Comparison of ENCODE assay signal across 8 cellular contexts in the genomic region with DNA sequence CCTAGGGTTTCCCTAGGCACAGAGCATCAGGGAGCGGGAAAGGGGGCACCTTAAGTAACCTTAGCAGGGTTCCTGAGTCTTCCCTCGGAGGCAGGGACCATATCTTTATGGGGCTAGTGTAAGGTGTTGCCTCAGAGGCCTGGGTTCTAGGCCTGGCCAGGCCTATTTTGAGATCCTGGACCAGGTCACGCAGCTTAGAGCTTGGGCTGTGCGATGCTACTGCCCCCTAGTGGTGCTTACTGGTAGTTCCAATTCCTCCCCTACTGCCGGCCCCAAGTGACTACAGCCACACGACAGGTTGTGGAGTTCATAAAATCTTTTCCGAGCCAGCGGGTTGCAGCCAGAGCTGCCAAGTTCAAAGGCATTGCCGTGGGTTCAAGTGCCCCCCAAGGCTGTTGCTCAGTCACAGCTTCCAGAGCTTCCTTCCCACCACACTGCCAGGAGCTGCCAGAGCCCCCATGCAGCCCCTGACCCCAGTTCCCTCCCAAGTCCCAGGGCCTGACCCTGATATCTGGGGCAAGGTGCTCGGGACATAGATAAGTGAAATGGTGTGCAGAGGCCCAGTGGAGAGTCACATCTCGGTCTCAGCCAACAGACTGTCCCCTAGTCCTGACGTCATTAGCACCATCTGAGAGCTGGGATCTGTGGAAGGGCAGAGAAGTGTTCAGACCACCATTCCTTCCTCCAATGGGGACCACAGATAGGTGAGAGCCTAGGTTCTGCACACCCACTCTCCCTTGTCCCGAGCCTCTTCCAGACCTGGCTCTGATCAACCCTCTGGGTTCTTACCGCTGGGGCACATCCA. TPM values are rescaled to one million over a fixed set of nuclear protein-coding genes. Genes with fewer than 3 reads are reported as not detected.
A peak's percentile ranks its signal among the peaks of the same experiment; 100 is the strongest.
DNase-seq lines count a peak whose midpoint lies in the region; ATAC-seq and TF ChIP-seq lines count a peak whose summit lies in the region.

No MANE protein-coding gene starts in this region.

- H3K79me2 ChIP-seq in DND-41 (ENCODE audit: insufficient read depth, low read length) = no peaks in the 10 kb centered on the region

- DNase-seq in DND-41 (peak; percentile 79), HFFc6 (peak; percentile 58), NCI-H2171 treated with DMSO at 0.1 percent for 48 hours (lab: John Stamatoyannopoulos, UW) (peak; percentile 76), brain pericyte (ENCODE audit: low read depth, low spot score) (peak; percentile 57), immature natural killer cell (peak; percentile 72 to 77 (median 75))
- DNase-seq in stimulated activated CD4-positive, alpha-beta T cell treated with anti-CD3 and anti-CD28 coated beads, Interleukin-15, amount 100 ng/mL, for 1 hour (ENCODE audit: low read depth in 1 of 2, low spot score in 1 of 2) = peak; percentile 55 to 59

- no peak overlapping the region for H3K4me2 ChIP-seq in DND-41 (ENCODE audit: insufficient read depth, low read length)

- peaks cover 55% of the 10 kb centered on the region for H3K36me3 ChIP-seq in DND-41 (ENCODE audit: insufficient read depth, low read length)

- ATAC-seq in DND-41 (ENCODE audit: insufficient read depth, low read depth) (peak; percentile 87), GM21717 (IDR thresholded peaks at IDR 0.05; ENCODE audit: unreplicated experiment) (no peak)

- H3K9me3 Mint-ChIP-seq in HFFc6 (no peaks in the 10 kb centered on the region), immature natural killer cell (no peaks in the 10 kb centered on the region)

- no peak overlapping the region for H3K4me3 ChIP-seq in DND-41 (ENCODE audit: low read depth in 1 of 2, low read length in 2 of 2)

- H3K27me3 Mint-ChIP-seq in HFFc6 (ENCODE audit: insufficient read depth) (peaks cover 1% of the 10 kb centered on the region; the same call in 1 of the 2 replicates), immature natural killer cell (ENCODE audit: low read depth in 3 of 3) (peaks cover 9 to 15% (median 15%) of the 10 kb centered on the region in 3 donors)

- no peaks in the 10 kb centered on the region for H3K9me3 ChIP-seq in DND-41 (ENCODE audit: insufficient read depth, low read length, severe bottlenecking)

- peaks cover 7% of the 10 kb centered on the region; the same call in 1 of the 2 replicates for H4K20me1 ChIP-seq in DND-41 (ENCODE audit: insufficient read depth, low read length)

- peak; percentile 95 for TF ChIP-seq CTCF in DND-41 (IDR thresholded peaks at IDR 0.05; ENCODE audit: borderline replicate concordance, extremely low read depth, low read length, poor library complexity, severe bottlenecking)
- peak; percentile 99 for TF ChIP-seq CTCF in HFFc6 (IDR thresholded peaks at IDR 0.05)
- TF ChIP-seq CTCF in VCaP (conservative IDR thresholded peaks at IDR 0.05) = peak; percentile 99

- H3K4me1 Mint-ChIP-seq in HFFc6 (ENCODE audit: low read depth) (peaks cover 12% of the 10 kb centered on the region), immature natural killer cell (peaks cover 13 to 21% of the 10 kb centered on the region in 2 donors)

- H3K36me3 Mint-ChIP-seq in HFFc6 (ENCODE audit: low read depth) (peaks cover 6% of the 10 kb centered on the region; the same call in 1 of the 2 replicates), immature natural killer cell (peaks cover 10 to 33% (median 19%) of the 10 kb centered on the region in 3 donors)

- H3K4me3 Mint-ChIP-seq in HFFc6 = no peak overlapping the region
- H3K4me3 Mint-ChIP-seq in immature natural killer cell = peak overlapping the region in 1 of 5 donors; percentile 10

- H3K27ac ChIP-seq in DND-41 (ENCODE audit: low read length) = no peak overlapping the region
- no peak overlapping the region for H3K27ac ChIP-seq in VCaP

- H3K9ac ChIP-seq in DND-41 (ENCODE audit: low read depth, low read length) = no peak overlapping the region

- H3K27ac Mint-ChIP-seq in HFFc6 = no peak overlapping the region; the same call in 1 of the 2 replicates
- H3K27ac Mint-ChIP-seq in immature natural killer cell = peak overlapping the region in 2 of 6 donors; percentile 5 to 48

- no peak overlapping the region for H2AFZ ChIP-seq in DND-41 (ENCODE audit: low read depth, low read length)

- no peaks in the 10 kb centered on the region for H3K4me1 ChIP-seq in DND-41 (ENCODE audit: insufficient read depth, low read length)

- H3K27me3 ChIP-seq in DND-41 (ENCODE audit: insufficient read depth, low read length, poor library complexity) = no peaks in the 10 kb centered on the region

RNA-seq across cellular contexts. Expression of a gene that starts 3.3 kb away (rescaled TPM):
- 1 to 10 TPM in 2 of 6 experiments, under 1 TPM in 4; 0.75 to 1.7 (median 0.90) TPM for total RNA-seq in HFFc6 (2021; fragmentation: NEBNext Ultra II Directional; extraction: Animal tissue kit (Norgen Biotek cat#: 25700))
- not detected for polyA plus RNA-seq in immature natural killer cell

RNA-seq across cellular contexts. Expression of a gene that starts 9.9 kb away (rescaled TPM):
- total RNA-seq in HFFc6 (2021; fragmentation: NEBNext Ultra II Directional; extraction: Animal tissue kit (Norgen Biotek cat#: 25700)) = 100 to 1,000 TPM; 147 to 176 (median 158) TPM
- polyA plus RNA-seq in immature natural killer cell = 10 to 100 TPM; 73.7 to 92.2 (median 76.6) TPM

RNA-seq across cellular contexts. Expression of a gene that starts 10.0 kb away (rescaled TPM):
- 10 to 100 TPM; 43.5 to 66.9 (median 53.8) TPM for total RNA-seq in HFFc6 (2021; fragmentation: NEBNext Ultra II Directional; extraction: Animal tissue kit (Norgen Biotek cat#: 25700))
- 10 to 100 TPM in 1 of 3 donors, 1 to 10 TPM in 2; 5.7 to 15.5 (median 7.3) TPM for polyA plus RNA-seq in immature natural killer cell

RNA-seq across cellular contexts. Expression of a gene that starts 29.5 kb away (rescaled TPM):
- total RNA-seq in HFFc6 (2021; fragmentation: NEBNext Ultra II Directional; extraction: Animal tissue kit (Norgen Biotek cat#: 25700)) = 10 to 100 TPM; 27.0 to 34.3 (median 30.2) TPM
- polyA plus RNA-seq in immature natural killer cell = 10 to 100 TPM in 1 of 3 donors, 1 to 10 TPM in 2; 2.6 to 10.9 (median 3.4) TPM

RNA-seq across cellular contexts. Expression of a gene that starts 51.5 kb away (rescaled TPM):
- 1 to 10 TPM; 1.8 to 2.9 (median 2.2) TPM for total RNA-seq in HFFc6 (2021; fragmentation: NEBNext Ultra II Directional; extraction: Animal tissue kit (Norgen Biotek cat#: 25700))
- polyA plus RNA-seq in immature natural killer cell = under 1 TPM in 1 of 3 donors, not detected in 2; 0.11 TPM
